ENCODE assay signal across 1 cellular context in genomic region chr2:195486987-195487644, GRCh38.
A peak's percentile ranks its signal among the peaks of the same experiment; 100 is the strongest.
TF ChIP-seq lines count a peak whose summit lies in the region.

No MANE protein-coding gene starts in this region.

TF ChIP-seq in K562, 482 proteins besides CTCF, POLR2A, EP300 and RAD21 (continued from another document and continues in another):
- TF ChIP-seq ZNF277 (CRISPR knock-in tag; IDR thresholded peaks at IDR 0.05; ENCODE audit: borderline replicate concordance): no peak
- no peak for TF ChIP-seq HDAC8 (tag; IDR thresholded peaks at IDR 0.05)
- peak; percentile 90 for TF ChIP-seq PML (IDR thresholded peaks at IDR 0.05; ENCODE audit: low read length)
- no peak for TF ChIP-seq ARHGAP35 (IDR thresholded peaks at IDR 0.05; ENCODE audit: partially characterized antibody)
- TF ChIP-seq THRAP3 (IDR thresholded peaks at IDR 0.05; ENCODE audit: borderline replicate concordance): no peak
- TF ChIP-seq ZNF77 (CRISPR knock-in tag; IDR thresholded peaks at IDR 0.05): no peak
- no peak for TF ChIP-seq MAFF (IDR thresholded peaks at IDR 0.05; ENCODE audit: low read length)
- peak; percentile 32; the same call in 1 of the 2 replicates for TF ChIP-seq EP400 (IDR thresholded peaks at IDR 0.05)
- peak; percentile 82 for TF ChIP-seq CHAMP1 (IDR thresholded peaks at IDR 0.05)
- TF ChIP-seq CREB1 (IDR thresholded peaks at IDR 0.05): peak; percentile 32; the same call in 1 of the 2 replicates
- TF ChIP-seq CREB1 (CRISPR knock-in tag; IDR thresholded peaks at IDR 0.05): no peak
- no peak for TF ChIP-seq CHD4 (IDR thresholded peaks at IDR 0.05; ENCODE audit: insufficient read depth, insufficient replicate concordance, low read depth, low read length, poor library complexity, severe bottlenecking)
- no peak for TF ChIP-seq CSDE1 (IDR thresholded peaks at IDR 0.05)
- no peak for TF ChIP-seq HNRNPUL1 (IDR thresholded peaks at IDR 0.05; ENCODE audit: low read length)
- TF ChIP-seq FOXM1 (IDR thresholded peaks at IDR 0.05; ENCODE audit: low read depth): peak; percentile 84
- TF ChIP-seq FOXM1 (CRISPR knock-in tag; IDR thresholded peaks at IDR 0.05; ENCODE audit: low read depth): no peak
- TF ChIP-seq HMGN3 (IDR thresholded peaks at IDR 0.05; ENCODE audit: borderline replicate concordance, extremely low read depth, insufficient read length, low read depth, low read length): peak; percentile 43
- TF ChIP-seq ARID3A (IDR thresholded peaks at IDR 0.05; ENCODE audit: borderline replicate concordance, low read depth, low read length): peak; percentile 96; the same call in 1 of the 2 replicates
- TF ChIP-seq POLR2AphosphoS2 (IDR thresholded peaks at IDR 0.05; ENCODE audit: low read length): no peak
- no peak for TF ChIP-seq NR2C1 (IDR thresholded peaks at IDR 0.05)
- 0 out of 2 replicates have a peak, but pooled peaks have one; percentile 15 for TF ChIP-seq NR2C1 (tag; IDR thresholded peaks at IDR 0.05)
- no peak for TF ChIP-seq MAX (CRISPR knock-in tag; IDR thresholded peaks at IDR 0.05)
- TF ChIP-seq ZNF253 (CRISPR knock-in tag; conservative IDR thresholded peaks at IDR 0.05): no peak
- 0 out of 2 replicates have a peak, but pooled peaks have one; percentile 13 for TF ChIP-seq MEF2A (IDR thresholded peaks at IDR 0.05; ENCODE audit: control insufficient read depth, low read depth, low read length)
- no peak for TF ChIP-seq ID3 (CRISPR knock-in tag; IDR thresholded peaks at IDR 0.05)
- TF ChIP-seq ID3 (tag; IDR thresholded peaks at IDR 0.05): no peak
- peak; percentile 78 for TF ChIP-seq KLF16 (IDR thresholded peaks at IDR 0.05)
- TF ChIP-seq EZH2 (IDR thresholded peaks at IDR 0.05; ENCODE audit: borderline replicate concordance, low read depth, low read length): no peak
- peak; percentile 90 for TF ChIP-seq JUN (IDR thresholded peaks at IDR 0.05; ENCODE audit: borderline replicate concordance, low read depth, low read length)
- 0 out of 2 replicates have a peak, but pooled peaks have one; percentile 59 for TF ChIP-seq JUN (CRISPR knock-in tag; IDR thresholded peaks at IDR 0.05; ENCODE audit: borderline replicate concordance)
- TF ChIP-seq NFE2 (IDR thresholded peaks at IDR 0.05; ENCODE audit: low read depth): peak; percentile 78
- peak; percentile 52 for TF ChIP-seq TAF9B (IDR thresholded peaks at IDR 0.05; ENCODE audit: partially characterized antibody)
- TF ChIP-seq ZNF133 (CRISPR knock-in tag; IDR thresholded peaks at IDR 0.05): no peak
- TF ChIP-seq ZNF395 (CRISPR knock-in tag; IDR thresholded peaks at IDR 0.05): peak; percentile 68; the same call in 1 of the 2 replicates
- peak; percentile 73 for TF ChIP-seq CCNT2 (IDR thresholded peaks at IDR 0.05; ENCODE audit: borderline replicate concordance, extremely low read depth, insufficient read length, low read depth, low read length)
- TF ChIP-seq NCOA1 (IDR thresholded peaks at IDR 0.05; ENCODE audit: low read depth): peak; percentile 73; the same call in 1 of the 2 replicates
- no peak for TF ChIP-seq HNRNPL (IDR thresholded peaks at IDR 0.05; ENCODE audit: low read depth, low read length)
- no peak for TF ChIP-seq RERE (CRISPR knock-in tag; IDR thresholded peaks at IDR 0.05; ENCODE audit: borderline replicate concordance)
- no peak for TF ChIP-seq ZNF134 (CRISPR knock-in tag; conservative IDR thresholded peaks at IDR 0.05)
- peak; percentile 60; the same call in 1 of the 2 replicates for TF ChIP-seq CEBPG (CRISPR knock-in tag; IDR thresholded peaks at IDR 0.05)
- peak; percentile 56 to 76 for TF ChIP-seq CEBPG (tag; conservative IDR thresholded peaks at IDR 0.05 in 1 of 2, IDR thresholded peaks at IDR 0.05 in 1 of 2)
- TF ChIP-seq ZBTB7A (IDR thresholded peaks at IDR 0.05; ENCODE audit: borderline replicate concordance, control insufficient read depth, low read depth, low read length): no peak
- TF ChIP-seq ESRRA (IDR thresholded peaks at IDR 0.05; ENCODE audit: borderline replicate concordance, low read depth): no peak
- TF ChIP-seq HLTF (IDR thresholded peaks at IDR 0.05): no peak
- TF ChIP-seq PHB2 (IDR thresholded peaks at IDR 0.05; ENCODE audit: low read depth): peak; percentile 63; the same call in 1 of the 2 replicates
- TF ChIP-seq ASH1L (IDR thresholded peaks at IDR 0.05; ENCODE audit: borderline replicate concordance, low read depth, partially characterized antibody): no peak
- TF ChIP-seq ZNF184 (CRISPR knock-in tag; IDR thresholded peaks at IDR 0.05): no peak
- no peak for TF ChIP-seq TBP (optimal IDR thresholded peaks at IDR 0.05; ENCODE audit: low read depth, low read length)
- peak in 1 of 2 experiments; percentile 83; a peak in 2 of 3 replicates for TF ChIP-seq CBX3 (IDR thresholded peaks at IDR 0.05; ENCODE audit: borderline replicate concordance in 1 of 2, low read length in 2 of 2)
- no peak for TF ChIP-seq GTF2A2 (tag; IDR thresholded peaks at IDR 0.05)
- TF ChIP-seq ADNP (tag; IDR thresholded peaks at IDR 0.05): no peak
- TF ChIP-seq ZNF592 (IDR thresholded peaks at IDR 0.05): peak; percentile 67; the same call in 1 of the 2 replicates
- peak; percentile 86 for TF ChIP-seq TAL1 (IDR thresholded peaks at IDR 0.05)
- no peak for TF ChIP-seq ZNF778 (CRISPR knock-in tag; IDR thresholded peaks at IDR 0.05)
- TF ChIP-seq ZNF445 (CRISPR knock-in tag; IDR thresholded peaks at IDR 0.05; ENCODE audit: low read depth): no peak
- TF ChIP-seq NBN (IDR thresholded peaks at IDR 0.05; ENCODE audit: low read depth): peak; percentile 74; the same call in 1 of the 2 replicates
